Comparison of ENCODE assay signal across 15 cellular contexts in the genomic region with DNA sequence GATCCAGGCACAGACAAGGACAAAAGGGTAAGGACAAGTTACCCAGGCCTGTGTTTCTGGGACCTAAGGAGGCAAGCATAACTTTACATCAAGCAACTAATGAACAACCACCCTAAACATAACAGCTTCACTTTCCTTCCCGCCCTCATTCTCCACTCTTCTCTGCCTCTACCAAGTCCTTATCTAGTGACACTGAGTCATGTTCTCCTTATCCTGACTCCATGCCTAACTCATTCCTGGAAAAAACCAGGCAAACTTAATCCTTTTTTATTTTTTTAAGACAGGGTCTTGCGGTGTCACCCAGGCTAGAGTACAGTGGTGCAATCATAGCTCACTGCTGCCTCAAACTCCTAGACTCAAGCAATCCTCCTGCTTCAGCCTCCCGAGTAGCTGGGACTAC.
"Had no signal": no experiment of that assay in that cellular context is flagged by ENCODE, and none has a peak within 500 bp of the region (broad histone marks: within the 10 kb centered on the region; RNA-seq: fewer than 3 reads in every experiment).

No MANE protein-coding gene starts in this region.

- H3K27me3 Mint-ChIP-seq: activated naive CD4-positive, alpha-beta T cell treated with anti-CD3 and anti-CD28 coated beads, Interleukin-2, amount 10 ng/mL, durations not matched to agents 7 days and 5 days had no signal

- H3K27ac Mint-ChIP-seq: activated CD8-positive, alpha-beta T cell treated with anti-CD3 and anti-CD28 coated beads, Interleukin-2, amount 10 ng/mL, durations not matched to agents 7 days and 5 days; activated naive CD4-positive, alpha-beta T cell treated with anti-CD3 and anti-CD28 coated beads, Interleukin-2, amount 10 ng/mL, durations not matched to agents 7 days and 5 days; natural killer cell; T-helper 2 cell treated with Interferon-gamma antibody and Interleukin-4, amounts not matched to agents 5 μg/mL and 100 μg/mL, for 36 hours had no signal

- H3K36me3 Mint-ChIP-seq: natural killer cell had no signal

- H3K4me3 Mint-ChIP-seq: activated CD8-positive, alpha-beta T cell treated with anti-CD3 and anti-CD28 coated beads, Interleukin-2, amount 10 ng/mL, durations not matched to agents 7 days and 5 days; activated naive CD4-positive, alpha-beta T cell treated with anti-CD3 and anti-CD28 coated beads, Interleukin-2, amount 10 ng/mL, durations not matched to agents 7 days and 5 days; natural killer cell; T-helper 2 cell treated with Interferon-gamma antibody and Interleukin-4, amounts not matched to agents 5 μg/mL and 100 μg/mL, for 36 hours had no signal

- ATAC-seq: activated CD8-positive, alpha-beta T cell treated with anti-CD3 and anti-CD28 coated beads, Interleukin-2, amount 10 ng/mL, durations not matched to agents 7 days and 5 days; gastroesophageal sphincter; left lobe of liver; natural killer cell; stimulated activated naive CD8-positive, alpha-beta T cell treated with anti-CD3 and anti-CD28 coated beads, Interleukin-15, Interleukin-2, amounts not matched to agents 100 U/mL and 50 U/mL, for 24 hours had no signal

- H3K9me3 Mint-ChIP-seq: activated naive CD4-positive, alpha-beta T cell treated with anti-CD3 and anti-CD28 coated beads, Interleukin-2, amount 10 ng/mL, durations not matched to agents 7 days and 5 days; natural killer cell; T-helper 2 cell treated with Interferon-gamma antibody and Interleukin-4, amounts not matched to agents 5 μg/mL and 100 μg/mL, for 36 hours had no signal

- DNase-seq: activated CD8-positive, alpha-beta T cell treated with anti-CD3 and anti-CD28 coated beads, Interleukin-2, amount 10 ng/mL, durations not matched to agents 7 days and 5 days; activated naive CD4-positive, alpha-beta T cell treated with anti-CD3 and anti-CD28 coated beads, Interleukin-2, amount 10 ng/mL, durations not matched to agents 7 days and 5 days; esophagus squamous epithelium; islet precursor cell; mammary epithelial cell; natural killer cell; sigmoid colon; stimulated activated CD4-positive, alpha-beta T cell treated with anti-CD3 and anti-CD28 coated beads, Interleukin-4, amount 100 ng/mL, for 1 hour; stimulated activated CD8-positive, alpha-beta memory T cell treated with anti-CD3 and anti-CD28 coated beads, Interleukin-4, amount 100 ng/mL, for 48 hours; stimulated activated naive CD8-positive, alpha-beta T cell treated with anti-CD3 and anti-CD28 coated beads, Interleukin-15, Interleukin-2, amounts not matched to agents 100 U/mL and 50 U/mL, for 24 hours; SW 1271; upper lobe of left lung had no signal
